In the genomic region with DNA sequence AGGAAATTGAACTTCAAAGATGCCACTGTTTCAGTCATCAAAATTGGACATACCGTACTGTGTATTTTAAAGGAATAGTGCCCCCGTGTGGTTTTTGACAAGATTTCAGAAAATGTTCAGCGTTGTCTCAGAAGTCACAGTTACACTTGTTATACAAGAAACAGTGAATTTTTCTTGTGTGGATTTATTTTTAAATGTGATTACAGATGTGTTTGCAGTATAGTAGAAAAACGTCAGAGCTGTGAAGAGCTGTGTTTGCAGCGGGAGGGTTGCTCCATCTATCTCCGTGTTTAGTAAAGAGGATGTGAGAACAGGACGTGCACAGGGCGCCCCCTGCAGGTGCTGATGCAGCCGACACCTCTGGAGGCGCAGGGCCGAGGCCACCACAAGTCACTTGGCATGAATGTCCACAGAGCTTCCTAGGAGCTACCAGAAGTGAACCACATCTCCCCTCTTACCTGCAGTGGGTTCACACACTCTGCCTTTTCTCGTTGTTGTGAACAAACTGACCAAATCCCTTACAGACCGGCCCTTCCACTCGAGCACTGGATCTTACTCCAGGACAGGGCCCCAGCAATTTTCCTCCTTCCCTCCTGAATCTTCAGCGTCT, we compare ENCODE assay signal across 8 cellular contexts.
DNase-seq lines count a peak whose midpoint lies in the region; ATAC-seq and TF ChIP-seq lines count a peak whose summit lies in the region.

No MANE protein-coding gene starts in this region.

- CTCF ChIA-PET in BJ (lab: Yijun Ruan, JAX) = interaction anchor here (0.6 to 4.5 kb wide), 47 partner anchors 9 to 1448 kb away, joined by 3 to 41 read pairs (median 4); a partner anchor contains a TSS

- ATAC-seq in GM19043 (IDR thresholded peaks at IDR 0.05; ENCODE audit: low read depth, unreplicated experiment) (peak; percentile 88), HG03354 (IDR thresholded peaks at IDR 0.05; ENCODE audit: poor library complexity, severe bottlenecking, unreplicated experiment) (peak; percentile 97), left lobe of liver (peak; percentile 99)

- no peaks in the 10 kb centered on the region for H3K36me3 ChIP-seq in BJ (ENCODE audit: control insufficient read depth, insufficient read depth, low read length)

- 0 out of 2 replicates have a peak overlapping the region, but pooled peaks have one; percentile 19 for H3K4me3 ChIP-seq in BJ (ENCODE audit: low read depth, low read length)
- peak overlapping the region; percentile 40 for H3K4me3 ChIP-seq in choroid plexus epithelial cell (ENCODE audit: low read depth, low read length)

- POLR2A ChIA-PET in BJ (lab: Charles Lee) = no interaction called here

- no peaks in the 10 kb centered on the region for H3K27me3 ChIP-seq in BJ (ENCODE audit: control insufficient read depth, insufficient read depth, low read length)

- DNase-seq in BJ (ENCODE audit: low read depth) = peak; percentile 10
- DNase-seq in NCI-H446 (lab: John Stamatoyannopoulos, UW) = peak; percentile 72 to 85
- DNase-seq in activated CD4-positive, alpha-beta T cell treated with anti-CD3 and anti-CD28 coated beads for 1 hour = peak; percentile 57
- DNase-seq in choroid plexus epithelial cell (ENCODE audit: low read depth) = peak; percentile 79
- DNase-seq in left lobe of liver (ENCODE audit: low spot score) = peak; percentile 79
- peak; percentile 82 for DNase-seq in stimulated activated CD4-positive, alpha-beta T cell treated with anti-CD3 and anti-CD28 coated beads, Interleukin-4, amount 100 ng/mL, for 1 hour

- TF ChIP-seq CTCF in BJ (IDR thresholded peaks at IDR 0.05; ENCODE audit: insufficient read depth, low read depth, low read length) (peak; percentile 98), choroid plexus epithelial cell (conservative IDR thresholded peaks at IDR 0.05; ENCODE audit: low read depth, low read length) (peak; percentile 95)

Comparison
In these comparisons a context has a peak if more than half of its experiments do, and no peak if none do; other contexts are left out.
1. Peak in every context shown above with its lines: DNase-seq, ATAC-seq and H3K4me3 ChIP-seq.
2. DNase-seq: peak in every context shown above with its lines; median percentile 82 in stimulated activated CD4-positive, alpha-beta T cell treated with anti-CD3 and anti-CD28 coated beads, Interleukin-4, amount 100 ng/mL, for 1 hour; 79 in choroid plexus epithelial cell; 79 in left lobe of liver; 78 in NCI-H446; 57 in activated CD4-positive, alpha-beta T cell treated with anti-CD3 and anti-CD28 coated beads for 1 hour; 10 in BJ.